In genomic region chr2:224994221-224994843, GRCh38 we compare ENCODE assay signal across 20 cellular contexts. TPM values are rescaled to one million over a fixed set of nuclear protein-coding genes. Genes with fewer than 3 reads are reported as not detected.
A peak's percentile ranks its signal among the peaks of the same experiment; 100 is the strongest.
DNase-seq lines count a peak whose midpoint lies in the region; ATAC-seq and TF ChIP-seq lines count a peak whose summit lies in the region.
"Had no signal": no experiment of that assay in that cellular context is flagged by ENCODE, and none has a peak within 500 bp of the region (broad histone marks: within the 10 kb centered on the region; RNA-seq: fewer than 3 reads in every experiment).

No MANE protein-coding gene starts in this region.

- no peaks in the 10 kb centered on the region for H3K36me3 ChIP-seq in transverse colon

- no peak overlapping the region for H3K4me3 ChIP-seq in foreskin fibroblast (ENCODE audit: low read depth in 1 of 2, low read length in 2 of 2)
- H3K4me3 ChIP-seq in transverse colon: no peak overlapping the region
- H3K4me3 ChIP-seq: GM23338 had no signal

- no peak for TF ChIP-seq CTCF in foreskin fibroblast (IDR thresholded peaks at IDR 0.05; ENCODE audit: low read depth, low read length)
- TF ChIP-seq CTCF in transverse colon (IDR thresholded peaks at IDR 0.05): no peak

- H3K9me3 ChIP-seq in transverse colon: no peaks in the 10 kb centered on the region
- H3K9me3 ChIP-seq: SK-N-SH had no signal

- H3K4me1 ChIP-seq in transverse colon: no peaks in the 10 kb centered on the region

- WGBS in transverse colon (ENCODE audit: low coverage in 1 of 2), 2 donors: 78 to 85% methylated on average over 2 of the region's 2 CpGs

- H3K27ac ChIP-seq in transverse colon: no peak overlapping the region

- CTCF ChIA-PET in activated naive CD4-positive, alpha-beta T cell treated with anti-CD3 and anti-CD28 coated beads, Interleukin-2, amount 10 ng/mL, durations not matched to agents 7 days and 5 days (lab: Charles Lee): interaction anchor here (1.0 kb wide), 1 partner anchor 25 kb away, joined by 3 read pairs; no protein-coding TSS in a partner anchor

- H3K36me3 Mint-ChIP-seq in activated naive CD4-positive, alpha-beta T cell treated with anti-CD3 and anti-CD28 coated beads, Interleukin-2, amount 50 U/mL, for 24 hours: peaks cover 38% of the 10 kb centered on the region
- H3K36me3 Mint-ChIP-seq in activated naive CD4-positive, alpha-beta T cell treated with anti-CD3 and anti-CD28 coated beads, Interleukin-2, amount 10 ng/mL, durations not matched to agents 7 days and 5 days: peaks cover 71% of the 10 kb centered on the region

- no peak for DNase-seq in activated naive CD4-positive, alpha-beta T cell treated with anti-CD3 and anti-CD28 coated beads, Interleukin-2, amount 10 ng/mL, durations not matched to agents 7 days and 5 days
- DNase-seq in foreskin fibroblast (peak; percentile 57 to 73), NCI-H2196 (lab: John Stamatoyannopoulos, UW; ENCODE audit: unreplicated experiment) (no peak), DMS 273 treated with DMSO at 0.1 percent for 48 hours (lab: John Stamatoyannopoulos, UW) (no peak), transverse colon (no peak)
- DNase-seq: C1 segment of cervical spinal cord, COR-L47, DMS153, EL, KG1, NCI-H1092 treated with DMSO at 0.1 percent for 48 hours, NCI-H2081 treated with DMSO at 0.1 percent for 48 hours, NCI-H510A treated with DMSO at 0.1 percent for 48 hours, NCI-H82, SK-N-SH had no signal

- H3K27me3 Mint-ChIP-seq in activated naive CD4-positive, alpha-beta T cell treated with anti-CD3 and anti-CD28 coated beads, Interleukin-2, amount 50 U/mL, for 24 hours: no peaks in the 10 kb centered on the region
- no peaks in the 10 kb centered on the region for H3K27me3 Mint-ChIP-seq in activated naive CD4-positive, alpha-beta T cell treated with anti-CD3 and anti-CD28 coated beads, Interleukin-2, amount 10 ng/mL, durations not matched to agents 7 days and 5 days

- peak overlapping the region; percentile 12 for H3K27ac Mint-ChIP-seq in activated naive CD4-positive, alpha-beta T cell treated with anti-CD3 and anti-CD28 coated beads, Interleukin-2, amount 50 U/mL, for 24 hours
- no peak overlapping the region for H3K27ac Mint-ChIP-seq in activated naive CD4-positive, alpha-beta T cell treated with anti-CD3 and anti-CD28 coated beads, Interleukin-2, amount 10 ng/mL, durations not matched to agents 7 days and 5 days
- H3K27ac Mint-ChIP-seq: GM23338 had no signal

- no peaks in the 10 kb centered on the region for H3K27me3 ChIP-seq in transverse colon

- intact Hi-C loops in transverse colon (cut with DNase I; ENCODE audit: low total_unique reads): no loop called here

- no peak for TF ChIP-seq POLR2A in transverse colon (IDR thresholded peaks at IDR 0.05)

- no peak for TF ChIP-seq EP300 in transverse colon (IDR thresholded peaks at IDR 0.05; ENCODE audit: low read depth)

- H3K4me1 Mint-ChIP-seq in activated naive CD4-positive, alpha-beta T cell treated with anti-CD3 and anti-CD28 coated beads, Interleukin-2, amount 50 U/mL, for 24 hours: peaks cover 92% of the 10 kb centered on the region
- H3K4me1 Mint-ChIP-seq in activated naive CD4-positive, alpha-beta T cell treated with anti-CD3 and anti-CD28 coated beads, Interleukin-2, amount 10 ng/mL, durations not matched to agents 7 days and 5 days: peaks cover 44% of the 10 kb centered on the region
- H3K4me1 Mint-ChIP-seq: GM23338 had no signal

- H3K9me3 Mint-ChIP-seq in activated naive CD4-positive, alpha-beta T cell treated with anti-CD3 and anti-CD28 coated beads, Interleukin-2, amount 50 U/mL, for 24 hours: no peaks in the 10 kb centered on the region
- H3K9me3 Mint-ChIP-seq in activated naive CD4-positive, alpha-beta T cell treated with anti-CD3 and anti-CD28 coated beads, Interleukin-2, amount 10 ng/mL, durations not matched to agents 7 days and 5 days: no peaks in the 10 kb centered on the region
- H3K9me3 Mint-ChIP-seq: GM23338 had no signal

- ATAC-seq in HG03378 (IDR thresholded peaks at IDR 0.05; ENCODE audit: unreplicated experiment): peak; percentile 62
- ATAC-seq: GM23338, HCT116, Panc1 had no signal

- H3K4me3 Mint-ChIP-seq in activated naive CD4-positive, alpha-beta T cell treated with anti-CD3 and anti-CD28 coated beads, Interleukin-2, amount 50 U/mL, for 24 hours: no peak overlapping the region
- H3K4me3 Mint-ChIP-seq in activated naive CD4-positive, alpha-beta T cell treated with anti-CD3 and anti-CD28 coated beads, Interleukin-2, amount 10 ng/mL, durations not matched to agents 7 days and 5 days: no peak overlapping the region
- H3K4me3 Mint-ChIP-seq: GM23338 had no signal

- in situ Hi-C loops in transverse colon (cut with MboI; ENCODE audit: low pct_ligation_motif_present in 1 of 4, low pct_unique_long_range_greater_than_20kb in 1 of 4, low sequenced_read_pairs in 3 of 4): loop anchor here in 2 of 4 donors (25.0 kb wide), 2 partner anchors 182 to 632 kb away; no protein-coding TSS in a partner anchor

RNA-seq across cellular contexts. Expression of gene DOCK10, which starts 47.9 kb away (rescaled TPM):
- 10 to 100 TPM in 2 of 4 donors, 1 to 10 TPM in 2; 5.2 to 64.7 (median 14.5) TPM for total RNA-seq in transverse colon

Comparison
In these comparisons a context has a peak if more than half of its experiments do, and no peak if none do; other contexts are left out.
1. DNase-seq: peak in foreskin fibroblast (2 of 2); none in activated naive CD4-positive, alpha-beta T cell treated with anti-CD3 and anti-CD28 coated beads, Interleukin-2, amount 10 ng/mL, durations not matched to agents 7 days and 5 days (single experiment), NCI-H2196 (single experiment), DMS 273 treated with DMSO at 0.1 percent for 48 hours (single experiment) and transverse colon (single experiment).